Comparison of ENCODE assay signal across 17 cellular contexts in the genomic region with DNA sequence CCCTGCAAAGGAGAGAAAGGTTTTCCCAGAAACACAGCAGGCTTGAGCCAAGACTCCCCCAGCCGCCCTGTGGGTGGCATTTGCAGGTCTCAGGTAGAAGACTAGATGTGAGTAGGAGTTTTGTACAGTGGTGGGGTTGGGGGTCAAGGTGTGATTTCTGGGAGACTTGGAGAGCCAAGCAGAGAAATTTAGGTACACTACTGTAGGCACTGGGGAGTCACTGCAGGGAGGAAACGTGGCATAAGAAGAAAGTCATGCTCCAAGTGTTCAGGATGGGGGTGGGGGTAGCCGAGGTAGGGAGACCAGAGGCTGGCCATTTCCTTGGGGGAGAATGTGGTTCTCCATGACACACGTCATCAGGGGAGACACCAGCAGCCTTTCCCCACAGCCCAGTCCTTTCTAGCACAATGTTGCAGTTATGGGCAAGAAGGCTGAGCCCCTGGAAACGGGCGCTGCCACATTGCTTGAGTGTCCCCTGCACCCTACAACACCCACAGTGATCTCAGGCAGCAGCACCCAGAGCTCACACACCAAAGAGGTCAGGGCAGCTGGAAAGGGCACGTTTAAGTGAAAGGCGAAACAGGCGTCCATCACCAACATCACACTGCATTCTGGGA.
DNase-seq lines count a peak whose midpoint lies in the region; ATAC-seq, FAIRE-seq and TF ChIP-seq lines count a peak whose summit lies in the region.
"Had no signal": no experiment of that assay in that cellular context is flagged by ENCODE, and none has a peak within 500 bp of the region (broad histone marks: within the 10 kb centered on the region; RNA-seq: fewer than 3 reads in every experiment).

No MANE protein-coding gene starts in this region.

- H3K4me3 Mint-ChIP-seq in activated CD8-positive, alpha-beta memory T cell treated with anti-CD3 and anti-CD28 coated beads, Interleukin-2, amount 10 ng/mL, durations not matched to agents 7 days and 5 days: no peak overlapping the region
- H3K4me3 Mint-ChIP-seq in activated T-helper 2 cell treated with anti-CD3 and anti-CD28 coated beads, Interferon-gamma antibody, Interleukin-2, Interleukin-4, amounts not matched to agents 10 μg/mL and 5 μg/mL and 100 μg/mL, durations not matched to agents 14 hours and 24 hours and 36 hours (ENCODE audit: low read depth): no peak overlapping the region

- intact Hi-C loops in activated T-helper 2 cell treated with anti-CD3 and anti-CD28 coated beads, Interferon-gamma antibody, Interleukin-2, Interleukin-4, amounts not matched to agents 10 μg/mL and 5 μg/mL and 100 μg/mL, durations not matched to agents 14 hours and 24 hours and 36 hours (cut with micrococcal nuclease): no loop called here

- DNase-seq in activated CD8-positive, alpha-beta memory T cell treated with anti-CD3 and anti-CD28 coated beads, Interleukin-2, amount 50 U/mL, for 48 hours: peak; percentile 34
- no peak for DNase-seq in activated CD8-positive, alpha-beta memory T cell treated with anti-CD3 and anti-CD28 coated beads, Interleukin-2, amount 10 ng/mL, durations not matched to agents 7 days and 5 days
- peak; percentile 4 for DNase-seq in activated T-helper 2 cell treated with anti-CD3 and anti-CD28 coated beads, Interferon-gamma antibody, Interleukin-2, Interleukin-4, amounts not matched to agents 10 μg/mL and 5 μg/mL and 100 μg/mL, durations not matched to agents 14 hours and 24 hours and 36 hours (ENCODE audit: low spot score)
- peak; percentile 15 for DNase-seq in left lobe of liver (ENCODE audit: low spot score)
- DNase-seq in urothelium cell line (ENCODE audit: low spot score): no peak
- no peak for DNase-seq in erythroblast (lab: John Stamatoyannopoulos, UW)
- DNase-seq in activated naive CD4-positive, alpha-beta T cell (lab: John Stamatoyannopoulos, UW): no peak
- DNase-seq: DMS 273 treated with DMSO at 0.1 percent for 48 hours, GDM1, H7, Karpas-422, MG63, NCI-H1092 treated with DMSO at 0.1 percent for 48 hours, NCI-H2227 treated with DMSO at 0.1 percent for 48 hours, NCI-H524 had no signal

- H3K36me3 Mint-ChIP-seq in activated CD8-positive, alpha-beta memory T cell treated with anti-CD3 and anti-CD28 coated beads, Interleukin-2, amount 10 ng/mL, durations not matched to agents 7 days and 5 days: no peaks in the 10 kb centered on the region
- H3K36me3 Mint-ChIP-seq in activated T-helper 2 cell treated with anti-CD3 and anti-CD28 coated beads, Interferon-gamma antibody, Interleukin-2, Interleukin-4, amounts not matched to agents 10 μg/mL and 5 μg/mL and 100 μg/mL, durations not matched to agents 14 hours and 24 hours and 36 hours (ENCODE audit: low read depth): no peaks in the 10 kb centered on the region

- H3K27me3 Mint-ChIP-seq in activated CD8-positive, alpha-beta memory T cell treated with anti-CD3 and anti-CD28 coated beads, Interleukin-2, amount 10 ng/mL, durations not matched to agents 7 days and 5 days: no peaks in the 10 kb centered on the region
- H3K27me3 Mint-ChIP-seq in activated T-helper 2 cell treated with anti-CD3 and anti-CD28 coated beads, Interferon-gamma antibody, Interleukin-2, Interleukin-4, amounts not matched to agents 10 μg/mL and 5 μg/mL and 100 μg/mL, durations not matched to agents 14 hours and 24 hours and 36 hours (ENCODE audit: low read depth): no peaks in the 10 kb centered on the region

- H3K27ac Mint-ChIP-seq in activated CD8-positive, alpha-beta memory T cell treated with anti-CD3 and anti-CD28 coated beads, Interleukin-2, amount 10 ng/mL, durations not matched to agents 7 days and 5 days: no peak overlapping the region
- H3K27ac Mint-ChIP-seq in activated T-helper 2 cell treated with anti-CD3 and anti-CD28 coated beads, Interferon-gamma antibody, Interleukin-2, Interleukin-4, amounts not matched to agents 10 μg/mL and 5 μg/mL and 100 μg/mL, durations not matched to agents 14 hours and 24 hours and 36 hours: no peak overlapping the region

- no peak for TF ChIP-seq POLR2A in erythroblast (IDR thresholded peaks at IDR 0.05; ENCODE audit: low read length)

- no peak for ATAC-seq in activated CD8-positive, alpha-beta memory T cell treated with anti-CD3 and anti-CD28 coated beads, Interleukin-2, amount 10 ng/mL, durations not matched to agents 7 days and 5 days
- ATAC-seq in left lobe of liver (no peak), HG03196 (IDR thresholded peaks at IDR 0.05; ENCODE audit: unreplicated experiment) (no peak)

- H3K4me1 Mint-ChIP-seq in activated CD8-positive, alpha-beta memory T cell treated with anti-CD3 and anti-CD28 coated beads, Interleukin-2, amount 10 ng/mL, durations not matched to agents 7 days and 5 days: peaks cover 28% of the 10 kb centered on the region
- peaks cover 13% of the 10 kb centered on the region for H3K4me1 Mint-ChIP-seq in activated T-helper 2 cell treated with anti-CD3 and anti-CD28 coated beads, Interferon-gamma antibody, Interleukin-2, Interleukin-4, amounts not matched to agents 10 μg/mL and 5 μg/mL and 100 μg/mL, durations not matched to agents 14 hours and 24 hours and 36 hours (ENCODE audit: low read depth)

- no peaks in the 10 kb centered on the region for H3K9me3 Mint-ChIP-seq in activated CD8-positive, alpha-beta memory T cell treated with anti-CD3 and anti-CD28 coated beads, Interleukin-2, amount 10 ng/mL, durations not matched to agents 7 days and 5 days (ENCODE audit: low read depth)
- H3K9me3 Mint-ChIP-seq in activated T-helper 2 cell treated with anti-CD3 and anti-CD28 coated beads, Interferon-gamma antibody, Interleukin-2, Interleukin-4, amounts not matched to agents 10 μg/mL and 5 μg/mL and 100 μg/mL, durations not matched to agents 14 hours and 24 hours and 36 hours: no peaks in the 10 kb centered on the region

- CTCF ChIA-PET in activated CD8-positive, alpha-beta memory T cell treated with anti-CD3 and anti-CD28 coated beads, Interleukin-2, amount 10 ng/mL, durations not matched to agents 7 days and 5 days (lab: Charles Lee): no interaction called here

- peak; percentile 5 for FAIRE-seq in urothelium cell line (lab: Jason Lieb, UNC)
- FAIRE-seq: GM12892 had no signal

Comparison
In these comparisons a context has a peak if more than half of its experiments do, and no peak if none do; other contexts are left out.
1. DNase-seq: peak in activated CD8-positive, alpha-beta memory T cell treated with anti-CD3 and anti-CD28 coated beads, Interleukin-2, amount 50 U/mL, for 48 hours (single experiment), activated T-helper 2 cell treated with anti-CD3 and anti-CD28 coated beads, Interferon-gamma antibody, Interleukin-2, Interleukin-4, amounts not matched to agents 10 μg/mL and 5 μg/mL and 100 μg/mL, durations not matched to agents 14 hours and 24 hours and 36 hours (single experiment) and left lobe of liver (single experiment); none in activated CD8-positive, alpha-beta memory T cell treated with anti-CD3 and anti-CD28 coated beads, Interleukin-2, amount 10 ng/mL, durations not matched to agents 7 days and 5 days (single experiment), urothelium cell line (single experiment), erythroblast (0 of 2) and activated naive CD4-positive, alpha-beta T cell (0 of 4).